ENCODE assay signal across 26 cellular contexts in the genomic region with DNA sequence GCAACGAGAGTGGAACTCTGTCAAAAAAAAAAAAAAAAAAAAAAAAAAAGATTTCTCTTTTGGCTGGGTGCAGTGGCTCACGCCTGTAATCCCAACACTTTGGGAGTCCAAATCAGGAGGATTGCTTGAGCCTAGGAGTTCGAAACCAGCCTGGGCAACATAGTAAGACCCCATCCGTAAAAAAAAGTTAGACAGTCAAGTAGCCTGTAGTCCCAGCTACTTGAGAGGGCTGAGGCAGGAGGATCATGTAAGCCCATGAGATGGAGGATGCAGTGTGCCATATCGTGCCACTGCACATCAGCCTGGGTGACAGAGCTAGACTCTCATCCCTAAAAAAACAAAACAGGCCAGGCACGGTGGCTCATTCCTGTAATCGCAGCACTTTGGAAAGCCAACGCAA. TPM values are rescaled to one million over a fixed set of nuclear protein-coding genes. Genes with fewer than 3 reads are reported as not detected.
A peak's percentile ranks its signal among the peaks of the same experiment; 100 is the strongest.
DNase-seq lines count a peak whose midpoint lies in the region; ATAC-seq and TF ChIP-seq lines count a peak whose summit lies in the region.
"Had no signal": no experiment of that assay in that cellular context is flagged by ENCODE, and none has a peak within 500 bp of the region (broad histone marks: within the 10 kb centered on the region; RNA-seq: fewer than 3 reads in every experiment).

No MANE protein-coding gene starts in this region.

- H3K4me1 ChIP-seq in H9 (ENCODE audit: insufficient read depth, low read length): peaks cover 13% of the 10 kb centered on the region
- peaks cover 71% of the 10 kb centered on the region for H3K4me1 ChIP-seq in PC-9 (replicated peaks; ENCODE audit: insufficient read depth)
- peaks cover 29 to 81% (median 60%) of the 10 kb centered on the region in 3 donors for H3K4me1 ChIP-seq in esophagus squamous epithelium
- peaks cover 62 to 75% of the 10 kb centered on the region in 2 donors for H3K4me1 ChIP-seq in gastrocnemius medialis
- H3K4me1 ChIP-seq in MM.1S (ENCODE audit: low read length): peaks cover 45% of the 10 kb centered on the region

- DNase-seq in H9 (no peak), PC-9 (no peak), esophagus squamous epithelium (lab: John Stamatoyannopoulos, UW) (no peak), gastrocnemius medialis (no peak), RPMI8226 (no peak), MM.1S (no peak)
- no peak for DNase-seq in natural killer cell treated with Interleukin-12 subunit alpha and Interleukin-12 subunit beta and Interleukin-15 and Interleukin-18, amount 100 ng/mL, for 72 hours (ENCODE audit: low spot score)
- no peak for DNase-seq in stimulated activated CD4-positive, alpha-beta T cell treated with anti-CD3 and anti-CD28 coated beads, Interleukin-4, amount 100 ng/mL, for 24 hours
- DNase-seq: activated B cell treated with CpG ODN at 0.5 μM for 24 hours; aorta; CD4-positive, CD25-positive, alpha-beta regulatory T cell; central memory CD4-positive, alpha-beta T cell; DMS 273 treated with DMSO at 0.1 percent for 48 hours; dorsolateral prefrontal cortex; glutamatergic neuron; Karpas-422; NCI-H1105; NCI-H1930; NCI-H526 treated with DMSO at 0.1 percent for 48 hours; ovary; stimulated activated naive CD8-positive, alpha-beta T cell treated with anti-CD3 and anti-CD28 coated beads, Interleukin-15, Interleukin-2, amounts not matched to agents 100 U/mL and 50 U/mL, for 24 hours; tibial artery had no signal

- TF ChIP-seq CTCF in H9 (conservative IDR thresholded peaks at IDR 0.05) (no peak), PC-9 (conservative IDR thresholded peaks at IDR 0.05) (no peak), esophagus squamous epithelium (IDR thresholded peaks at IDR 0.05) (no peak), gastrocnemius medialis (IDR thresholded peaks at IDR 0.05 in 4 of 5, conservative IDR thresholded peaks at IDR 0.05 in 1 of 5) (no peak), MM.1S (IDR thresholded peaks at IDR 0.05; ENCODE audit: low read length) (no peak)

- H3K27ac ChIP-seq in H9 (ENCODE audit: insufficient read length, low read depth, low read length): peak overlapping the region; percentile 54
- H3K27ac ChIP-seq in PC-9: peak overlapping the region; percentile 97
- H3K27ac ChIP-seq in esophagus squamous epithelium: peak overlapping the region; percentile 65 to 92 (median 80)
- H3K27ac ChIP-seq in gastrocnemius medialis: peak overlapping the region; percentile 81 to 97 (median 92)
- no peak overlapping the region for H3K27ac ChIP-seq in MM.1S (ENCODE audit: low read length)
- H3K27ac ChIP-seq: dorsolateral prefrontal cortex, ovary had no signal

- no peak overlapping the region for H3K23ac ChIP-seq in H9 (ENCODE audit: insufficient read length, low read depth, low read length)

- no peak overlapping the region for H4K8ac ChIP-seq in H9 (replicated peaks; ENCODE audit: insufficient read length, low read depth, low read length)

- peaks cover 7 to 63% (median 52%) of the 10 kb centered on the region in 3 experiments; a peak in 6 of 7 replicates for H3K36me3 Mint-ChIP-seq in H9 (ENCODE audit: insufficient read depth in 1 of 3, low read depth in 3 of 3)
- H3K36me3 Mint-ChIP-seq in natural killer cell treated with Interleukin-12 subunit alpha and Interleukin-12 subunit beta and Interleukin-15 and Interleukin-18, amount 100 ng/mL, for 72 hours: no peaks in the 10 kb centered on the region
- H3K36me3 Mint-ChIP-seq: activated naive CD4-positive, alpha-beta T cell treated with anti-CD3 and anti-CD28 coated beads, Interleukin-2, amount 50 U/mL, for 72 hours; CD4-positive, CD25-positive, alpha-beta regulatory T cell had no signal

- in situ Hi-C loops in gastrocnemius medialis (cut with MboI; ENCODE audit: low sequenced_read_pairs in 4 of 4): no loop called here

- peak overlapping the region; percentile 85 for H2AK5ac ChIP-seq in H9 (ENCODE audit: insufficient read length, low read length)

- H3K79me2 ChIP-seq in H9 (ENCODE audit: insufficient read depth, low read length): no peaks in the 10 kb centered on the region
- H3K79me2 ChIP-seq in PC-9 (ENCODE audit: low read depth): peaks cover 20% of the 10 kb centered on the region
- H3K79me2 ChIP-seq in MM.1S (ENCODE audit: low read length): peaks cover 14% of the 10 kb centered on the region; the same call in 1 of the 2 replicates

- H3K9me2 ChIP-seq in PC-9 (ENCODE audit: insufficient read depth) (no peaks in the 10 kb centered on the region), MM.1S (replicated peaks; ENCODE audit: insufficient read depth, low read length) (no peaks in the 10 kb centered on the region)

- H3K4ac ChIP-seq in H9 (ENCODE audit: low read depth, low read length): peak overlapping the region; percentile 85; the same call in 1 of the 2 replicates

- H3K9ac ChIP-seq in H9 (ENCODE audit: extremely low read depth, insufficient read length, low read length) (no peak overlapping the region), MM.1S (ENCODE audit: low read length) (no peak overlapping the region)

- 0 out of 2 replicates have a peak overlapping the region, but pooled peaks have one; percentile 53 for H3K14ac ChIP-seq in H9 (ENCODE audit: insufficient read depth, low read length)

- no peak overlapping the region for H4K91ac ChIP-seq in H9 (ENCODE audit: insufficient read length, low read depth, low read length)

- no peak overlapping the region for H3T11ph ChIP-seq in H9 (ENCODE audit: low read length)

- POLR2A ChIA-PET in PC-9 (lab: Charles Lee; ENCODE audit: unreplicated experiment): no interaction called here

- H3K9me3 Mint-ChIP-seq in H9: no peaks in the 10 kb centered on the region
- no peaks in the 10 kb centered on the region for H3K9me3 Mint-ChIP-seq in natural killer cell treated with Interleukin-12 subunit alpha and Interleukin-12 subunit beta and Interleukin-15 and Interleukin-18, amount 100 ng/mL, for 72 hours
- H3K9me3 Mint-ChIP-seq: activated B cell treated with CpG ODN at 0.5 μM for 24 hours; activated naive CD4-positive, alpha-beta T cell treated with anti-CD3 and anti-CD28 coated beads, Interleukin-2, amount 50 U/mL, for 72 hours; activated T-helper 17 cell treated with anti-CD3 and anti-CD28 coated beads, Interleukin-2, amount 50 U/mL, for 72 hours; CD4-positive, CD25-positive, alpha-beta regulatory T cell; nephron had no signal

- WGBS in H9 (ENCODE audit: extremely low coverage, insufficient read length, low lambda C conversion rate): no CpG with 5 or more reads among the region's 8 CpGs
- WGBS in esophagus squamous epithelium, 2 donors: 78 to 89% methylated on average over 5 to 7 of the region's 8 CpGs

- no peak for TF ChIP-seq POLR2A in esophagus squamous epithelium (IDR thresholded peaks at IDR 0.05)
- TF ChIP-seq POLR2A in gastrocnemius medialis (IDR thresholded peaks at IDR 0.05): no peak

- intact Hi-C loops in PC-9 (cut with micrococcal nuclease; ENCODE audit: unreplicated experiment) (loop anchor here (2.0 kb wide), 3 partner anchors 19 to 37 kb away; no protein-coding TSS in a partner anchor), esophagus squamous epithelium (cut with DNase I) (no loop called here), gastrocnemius medialis (cut with DNase I; ENCODE audit: low total_unique reads) (no loop called here)

- no peaks in the 10 kb centered on the region for H3K9me3 ChIP-seq in H9 (ENCODE audit: control insufficient read depth, low read depth, low read length)
- H3K9me3 ChIP-seq in PC-9 (ENCODE audit: insufficient read depth, low read depth): no peaks in the 10 kb centered on the region
- H3K9me3 ChIP-seq in esophagus squamous epithelium: no peaks in the 10 kb centered on the region
- no peaks in the 10 kb centered on the region for H3K9me3 ChIP-seq in gastrocnemius medialis
- no peaks in the 10 kb centered on the region for H3K9me3 ChIP-seq in MM.1S (replicated peaks; ENCODE audit: insufficient read depth, low read length)
- H3K9me3 ChIP-seq: ovary, tibial artery had no signal

- H2AFZ ChIP-seq in H9 (ENCODE audit: low read length) (no peak overlapping the region), PC-9 (no peak overlapping the region), MM.1S (ENCODE audit: low read length) (no peak overlapping the region)

- no peaks in the 10 kb centered on the region for H3K27me3 ChIP-seq in H9 (ENCODE audit: insufficient read depth, low read length)
- H3K27me3 ChIP-seq in PC-9 (ENCODE audit: insufficient read depth, low read depth): no peaks in the 10 kb centered on the region
- H3K27me3 ChIP-seq in esophagus squamous epithelium: no peaks in the 10 kb centered on the region
- H3K27me3 ChIP-seq in gastrocnemius medialis: no peaks in the 10 kb centered on the region
- no peaks in the 10 kb centered on the region for H3K27me3 ChIP-seq in MM.1S (replicated peaks; ENCODE audit: insufficient read depth, low read length)
- H3K27me3 ChIP-seq: ovary, tibial artery had no signal

- no peak for ATAC-seq in gastrocnemius medialis
- no peak for ATAC-seq in natural killer cell treated with Interleukin-12 subunit alpha and Interleukin-12 subunit beta and Interleukin-15 and Interleukin-18, amount 100 ng/mL, for 72 hours
- ATAC-seq: activated naive CD4-positive, alpha-beta T cell treated with anti-CD3 and anti-CD28 coated beads, Interleukin-2, amount 50 U/mL, for 72 hours; activated T-helper 17 cell treated with anti-CD3 and anti-CD28 coated beads, Interleukin-2, amount 50 U/mL, for 72 hours; stimulated activated naive CD8-positive, alpha-beta T cell treated with anti-CD3 and anti-CD28 coated beads, Interleukin-15, Interleukin-2, amounts not matched to agents 100 U/mL and 50 U/mL, for 24 hours had no signal

- peak overlapping the region; percentile 85 for H2BK12ac ChIP-seq in H9 (ENCODE audit: insufficient read length, low read depth, low read length)

- BruUV-seq in PC-9 (replicated peaks; lab: Mats Ljungman, UMichigan): no TSS peak

- H3K27me3 Mint-ChIP-seq in H9 (ENCODE audit: low read depth): no peaks in the 10 kb centered on the region
- no peaks in the 10 kb centered on the region for H3K27me3 Mint-ChIP-seq in natural killer cell treated with Interleukin-12 subunit alpha and Interleukin-12 subunit beta and Interleukin-15 and Interleukin-18, amount 100 ng/mL, for 72 hours
- H3K27me3 Mint-ChIP-seq: activated B cell treated with CpG ODN at 0.5 μM for 24 hours had no signal

- H3K18ac ChIP-seq in H9 (ENCODE audit: insufficient read length, low read depth, low read length): peak overlapping the region; percentile 81

- H3K36me3 ChIP-seq in PC-9 (ENCODE audit: low read depth) (peaks cover 5% of the 10 kb centered on the region; the same call in 1 of the 2 replicates), esophagus squamous epithelium (peaks cover 3 to 67% (median 6%) of the 10 kb centered on the region in 3 donors), gastrocnemius medialis (peaks cover 4 to 57% of the 10 kb centered on the region in 2 donors), MM.1S (replicated peaks; ENCODE audit: insufficient read depth, low read length) (0 out of 2 replicates have a peak, but pooled peaks cover 4% of the 10 kb centered on the region)
- H3K36me3 ChIP-seq: ovary had no signal

- H3K23me2 ChIP-seq in H9 (ENCODE audit: insufficient read length, low read depth, low read length, poor library complexity, severe bottlenecking): no peaks in the 10 kb centered on the region

- no peak overlapping the region for H2BK15ac ChIP-seq in H9 (ENCODE audit: low read depth, low read length)

- H3K4me2 ChIP-seq in H9 (ENCODE audit: insufficient read depth, insufficient read length, low read length): no peak overlapping the region
- peak overlapping the region; percentile 28; the same call in 1 of the 2 replicates for H3K4me2 ChIP-seq in PC-9
- H3K4me2 ChIP-seq in MM.1S (ENCODE audit: low read depth, low read length): no peak overlapping the region

- peaks cover 46 to 57% of the 10 kb centered on the region in 2 experiments for H3K4me1 Mint-ChIP-seq in H9
- peaks cover 3 to 4% of the 10 kb centered on the region in 2 donors for H3K4me1 Mint-ChIP-seq in natural killer cell treated with Interleukin-12 subunit alpha and Interleukin-12 subunit beta and Interleukin-15 and Interleukin-18, amount 100 ng/mL, for 72 hours (ENCODE audit: low read depth in 2 of 2)
- H3K4me1 Mint-ChIP-seq: activated T-helper 17 cell treated with anti-CD3 and anti-CD28 coated beads, Interleukin-2, amount 50 U/mL, for 72 hours had no signal

- no peaks in the 10 kb centered on the region for H3K79me1 ChIP-seq in H9 (ENCODE audit: insufficient read depth, low read depth, low read length, poor library complexity, severe bottlenecking)

- no peak overlapping the region for H3K4me3 ChIP-seq in PC-9
- H3K4me3 ChIP-seq in esophagus squamous epithelium: no peak overlapping the region
- no peak overlapping the region for H3K4me3 ChIP-seq in gastrocnemius medialis
- no peak overlapping the region for H3K4me3 ChIP-seq in MM.1S (ENCODE audit: low read length)
- H3K4me3 ChIP-seq: dorsolateral prefrontal cortex, ovary, tibial artery had no signal

- H3F3A ChIP-seq in PC-9 (ENCODE audit: insufficient read depth, low read depth) (peaks cover 61% of the 10 kb centered on the region), MM.1S (ENCODE audit: insufficient read depth, low read length) (peaks cover 11% of the 10 kb centered on the region)

- peak overlapping the region; percentile 79 for H2BK20ac ChIP-seq in H9 (ENCODE audit: low read depth, low read length, poor library complexity, severe bottlenecking)

- peak overlapping the region; percentile 54 for H2BK120ac ChIP-seq in H9 (ENCODE audit: low read depth, low read length, poor library complexity, severe bottlenecking)

- peak overlapping the region; percentile 76 to 88 (median 81); a peak in 5 of 7 replicates for H3K27ac Mint-ChIP-seq in H9
- no peak overlapping the region for H3K27ac Mint-ChIP-seq in natural killer cell treated with Interleukin-12 subunit alpha and Interleukin-12 subunit beta and Interleukin-15 and Interleukin-18, amount 100 ng/mL, for 72 hours
- H3K27ac Mint-ChIP-seq: activated naive CD4-positive, alpha-beta T cell treated with anti-CD3 and anti-CD28 coated beads, Interleukin-2, amount 50 U/mL, for 72 hours; activated T-helper 17 cell treated with anti-CD3 and anti-CD28 coated beads, Interleukin-2, amount 50 U/mL, for 72 hours; CD4-positive, CD25-positive, alpha-beta regulatory T cell had no signal

- H4K20me1 ChIP-seq in H9 (ENCODE audit: control insufficient read depth, insufficient read depth, insufficient read length): no peaks in the 10 kb centered on the region
- H4K20me1 ChIP-seq in PC-9 (ENCODE audit: insufficient read depth): no peaks in the 10 kb centered on the region
- H4K20me1 ChIP-seq in MM.1S (ENCODE audit: insufficient read depth, low read length): no peaks in the 10 kb centered on the region

- H3K4me3 Mint-ChIP-seq in H9: no peak overlapping the region
- no peak overlapping the region for H3K4me3 Mint-ChIP-seq in natural killer cell treated with Interleukin-12 subunit alpha and Interleukin-12 subunit beta and Interleukin-15 and Interleukin-18, amount 100 ng/mL, for 72 hours
- H3K4me3 Mint-ChIP-seq: activated B cell treated with CpG ODN at 0.5 μM for 24 hours; activated T-helper 17 cell treated with anti-CD3 and anti-CD28 coated beads, Interleukin-2, amount 50 U/mL, for 72 hours; CD4-positive, CD25-positive, alpha-beta regulatory T cell; nephron had no signal

- H4K5ac ChIP-seq in H9 (ENCODE audit: insufficient read length, low read depth, low read length): no peak overlapping the region

- H2BK5ac ChIP-seq in H9 (ENCODE audit: insufficient read length, low read length): peak overlapping the region; percentile 80

- H3K56ac ChIP-seq in H9 (ENCODE audit: insufficient read length, low read depth, low read length): no peak overlapping the region

- CTCF ChIA-PET in PC-9 (lab: Charles Lee): no interaction called here

RNA-seq across cellular contexts. Expression of gene PDLIM1, which starts 25.2 kb away (rescaled TPM):
- total RNA-seq in H9 (2021): 115 and 123 TPM in 2 replicates
- total RNA-seq in PC-9 (2021): 202 and 215 TPM in 2 replicates
- 100 to 1,000 TPM in 1 of 4 donors, 10 to 100 TPM in 3; 59.5 to 142 (median 79.2) TPM for total RNA-seq in esophagus squamous epithelium
- total RNA-seq in gastrocnemius medialis: 100 to 1,000 TPM; 157 to 572 (median 272) TPM
- total RNA-seq in natural killer cell treated with Interleukin-12 subunit alpha and Interleukin-12 subunit beta and Interleukin-15 and Interleukin-18, amount 100 ng/mL, for 72 hours: 1 to 10 TPM; 2.7 to 6.8 TPM
- total RNA-seq: G401 had no signal

Comparison
In these comparisons a context has a peak if more than half of its experiments do, and no peak if none do; other contexts are left out.
1. H3K27ac Mint-ChIP-seq: peak in H9 (3 of 3); none in natural killer cell treated with Interleukin-12 subunit alpha and Interleukin-12 subunit beta and Interleukin-15 and Interleukin-18, amount 100 ng/mL, for 72 hours (0 of 2).
2. RNA of gene PDLIM1, which starts 25.2 kb away (total RNA-seq): 157 to 572 TPM in gastrocnemius medialis, 202 to 215 TPM in PC-9, 115 to 123 TPM in H9 and 59.5 to 142 TPM in esophagus squamous epithelium; 2.7 to 6.8 TPM in natural killer cell treated with Interleukin-12 subunit alpha and Interleukin-12 subunit beta and Interleukin-15 and Interleukin-18, amount 100 ng/mL, for 72 hours; every median in the first group is over 4 times any median in the second.